ENCODE assay signal across 2 cellular contexts in genomic region chr21:44127827-44128226, GRCh38. TPM values are rescaled to one million over a fixed set of nuclear protein-coding genes. Genes with fewer than 3 reads are reported as not detected.
DNase-seq lines count a peak whose midpoint lies in the region; ATAC-seq and TF ChIP-seq lines count a peak whose summit lies in the region.
"Not testable (repeated sequence)": the region's sequence is repeated elsewhere in the genome, so short reads cannot be mapped to it uniquely, and the experiment has no call there.

No MANE protein-coding gene starts in this region.

- intact Hi-C loops in right lobe of liver (cut with DNase I) = not testable (repeated sequence)

- not testable (repeated sequence) for DNase-seq in left lobe of liver (ENCODE audit: low spot score); right lobe of liver

- no CpG with 5 or more reads among the region's 19 CpGs for WGBS in right lobe of liver (ENCODE audit: insufficient coverage, low coverage, low lambda C conversion rate, missing lambda C conversion rate)

- H3K4me3 ChIP-seq in right lobe of liver = not testable (repeated sequence)

- not testable (repeated sequence) for TF ChIP-seq POLR2A in right lobe of liver (IDR thresholded peaks at IDR 0.05)

- H3K4me1 ChIP-seq in right lobe of liver = not testable (repeated sequence)

- not testable (repeated sequence) for H3K9me3 ChIP-seq in right lobe of liver

- H3K27me3 ChIP-seq in right lobe of liver = not testable (repeated sequence)

- H3K36me3 ChIP-seq in right lobe of liver = not testable (repeated sequence)

- ATAC-seq in left lobe of liver (peak; percentile 79), right lobe of liver (peak in 3 of 4 donors; percentile 15 to 78 (median 77))

- TF ChIP-seq CTCF in right lobe of liver (IDR thresholded peaks at IDR 0.05) = not testable (repeated sequence)

- H3K27ac ChIP-seq in right lobe of liver = not testable (repeated sequence)

RNA-seq across cellular contexts. Expression of gene GATD3, which starts 5.7 kb away (rescaled TPM):
- total RNA-seq in left lobe of liver (41.2 TPM), right lobe of liver (10 to 100 TPM in 3 of 6 experiments, 1 to 10 TPM in 3; 5.8 to 83.8 (median 11.1) TPM)

RNA-seq across cellular contexts. Expression of gene PWP2, which starts 20.6 kb away (rescaled TPM):
- total RNA-seq in left lobe of liver (4.8 TPM), right lobe of liver (1 to 10 TPM in 5 of 6 experiments, under 1 TPM in 1; 0.93 to 7.5 (median 3.0) TPM)
